ENCODE assay signal across 1 cellular context in the genomic region with DNA sequence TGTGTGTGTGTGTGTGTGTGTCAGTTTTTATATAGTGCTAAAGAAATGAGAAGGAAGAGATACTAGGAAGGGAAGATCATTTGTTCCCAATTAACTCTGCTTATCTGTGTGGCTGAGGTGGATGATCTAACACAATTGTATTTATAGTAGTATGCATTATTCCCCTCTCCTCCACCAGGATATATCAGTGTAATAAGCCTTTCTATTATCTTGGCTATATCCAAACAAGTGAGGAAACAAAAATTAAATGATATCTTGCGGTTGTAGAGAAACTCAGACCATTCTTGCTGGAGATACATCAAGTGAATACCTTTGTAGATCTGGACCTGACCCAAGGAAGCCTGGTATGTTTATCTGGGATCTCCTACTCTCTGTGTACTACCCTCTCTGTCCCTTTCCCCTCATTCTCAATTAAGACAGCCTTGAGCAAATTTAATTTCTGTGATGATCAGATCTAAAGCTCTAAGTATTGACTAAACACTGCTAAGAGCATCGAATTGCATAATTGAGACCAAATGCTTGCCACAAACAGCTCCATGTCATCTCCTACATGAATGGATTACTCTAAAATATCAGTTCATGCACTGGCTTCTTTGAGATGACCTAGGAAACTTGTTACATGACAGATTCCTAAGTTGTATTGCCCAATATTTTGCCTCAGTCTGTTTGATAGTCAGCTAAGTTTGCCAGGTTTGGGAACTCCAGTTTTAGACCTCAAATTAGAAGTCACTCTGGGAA.
A peak's percentile ranks its signal among the peaks of the same experiment; 100 is the strongest.
TF ChIP-seq lines count a peak whose summit lies in the region.

No MANE protein-coding gene starts in this region.

TF ChIP-seq in IMR-90, 13 proteins besides CTCF, POLR2A, EP300 and RAD21:
- TF ChIP-seq BHLHE40 (IDR thresholded peaks at IDR 0.05; ENCODE audit: low read depth, low read length) = no peak
- no peak for TF ChIP-seq MXI1 (IDR thresholded peaks at IDR 0.05; ENCODE audit: borderline replicate concordance, low read depth, low read length)
- peak; percentile 56; the same call in 1 of the 2 replicates for TF ChIP-seq CEBPB (IDR thresholded peaks at IDR 0.05; ENCODE audit: low read depth, low read length)
- TF ChIP-seq, protein P1, sequence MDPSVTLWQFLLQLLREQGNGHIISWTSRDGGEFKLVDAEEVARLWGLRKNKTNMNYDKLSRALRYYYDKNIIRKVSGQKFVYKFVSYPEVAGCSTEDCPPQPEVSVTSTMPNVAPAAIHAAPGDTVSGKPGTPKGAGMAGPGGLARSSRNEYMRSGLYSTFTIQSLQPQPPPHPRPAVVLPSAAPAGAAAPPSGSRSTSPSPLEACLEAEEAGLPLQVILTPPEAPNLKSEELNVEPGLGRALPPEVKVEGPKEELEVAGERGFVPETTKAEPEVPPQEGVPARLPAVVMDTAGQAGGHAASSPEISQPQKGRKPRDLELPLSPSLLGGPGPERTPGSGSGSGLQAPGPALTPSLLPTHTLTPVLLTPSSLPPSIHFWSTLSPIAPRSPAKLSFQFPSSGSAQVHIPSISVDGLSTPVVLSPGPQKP (IDR thresholded peaks at IDR 0.05; ENCODE audit: borderline replicate concordance, low read depth, low read length) = no peak
- TF ChIP-seq RFX5 (IDR thresholded peaks at IDR 0.05; ENCODE audit: low read depth, low read length) = no peak
- TF ChIP-seq, protein P2, sequence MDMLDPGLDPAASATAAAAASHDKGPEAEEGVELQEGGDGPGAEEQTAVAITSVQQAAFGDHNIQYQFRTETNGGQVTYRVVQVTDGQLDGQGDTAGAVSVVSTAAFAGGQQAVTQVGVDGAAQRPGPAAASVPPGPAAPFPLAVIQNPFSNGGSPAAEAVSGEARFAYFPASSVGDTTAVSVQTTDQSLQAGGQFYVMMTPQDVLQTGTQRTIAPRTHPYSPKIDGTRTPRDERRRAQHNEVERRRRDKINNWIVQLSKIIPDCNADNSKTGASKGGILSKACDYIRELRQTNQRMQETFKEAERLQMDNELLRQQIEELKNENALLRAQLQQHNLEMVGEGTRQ (IDR thresholded peaks at IDR 0.05; ENCODE audit: low read depth, low read length) = no peak
TF ChIP-seq in IMR-90: peak in this region for 1.
